9 cellular contexts compared by ENCODE assay signal in genomic region chr4:52051615-52052474, GRCh38. TPM values are rescaled to one million over a fixed set of nuclear protein-coding genes. Genes with fewer than 3 reads are reported as not detected.
DNase-seq lines count a peak whose midpoint lies in the region; ATAC-seq and TF ChIP-seq lines count a peak whose summit lies in the region.
"Had no signal": no experiment of that assay in that cellular context is flagged by ENCODE, and none has a peak within 500 bp of the region (broad histone marks: within the 10 kb centered on the region; RNA-seq: fewer than 3 reads in every experiment).

No MANE protein-coding gene starts in this region.

- TF ChIP-seq CTCF in AG04450 (IDR thresholded peaks at IDR 0.05; ENCODE audit: low read depth, low read length) = no peak
- TF ChIP-seq CTCF in GM13976 (IDR thresholded peaks at IDR 0.05; ENCODE audit: borderline replicate concordance, control extremely low read depth, extremely low read depth, insufficient read depth, missing control alignments) = no peak
- TF ChIP-seq CTCF in cardiac fibroblast (IDR thresholded peaks at IDR 0.05; ENCODE audit: low read depth, low read length) = no peak

- peak; percentile 68 for DNase-seq in AG04450 (ENCODE audit: low read depth, low spot score)
- DNase-seq in GM13976 (ENCODE audit: low spot score) = peak; percentile 67
- DNase-seq in NCI-H526 (lab: John Stamatoyannopoulos, UW) = peak; percentile 80 to 92
- DNase-seq in cardiac fibroblast (ENCODE audit: low read depth in 2 of 2) = peak; percentile 88
- peak; percentile 95 for DNase-seq in iris pigment epithelial cell (ENCODE audit: low read depth)
- peak; percentile 66 for DNase-seq in smooth muscle cell of the brain vasculature (ENCODE audit: low read depth, low spot score)
- no peak for DNase-seq in effector CD4-positive, alpha-beta T cell

- CTCF ChIA-PET in AG04450 (lab: Charles Lee) = interaction anchor here (0.6 to 1.5 kb wide), 2 partner anchors 18 to 199 kb away, joined by 3 read pairs; no protein-coding TSS in a partner anchor

- POLR2A ChIA-PET in AG04450 (lab: Yijun Ruan, JAX) = interaction anchor here (0.8 to 1.6 kb wide), 2 partner anchors 14 to 24 kb away, joined by 3 to 9 read pairs; partner anchors contain the start of gene SGCB

- H3K4me3 ChIP-seq in AG04450 (ENCODE audit: low read depth, low read length) (peak overlapping the region; percentile 69), cardiac fibroblast (replicated peaks in 1 of 2; ENCODE audit: low read depth in 2 of 2, low read length in 2 of 2) (peak overlapping the region; percentile 58 to 72)

- peaks cover 3% of the 10 kb centered on the region; the same call in 1 of the 2 replicates for H3K9me3 ChIP-seq in AG04450 (ENCODE audit: control insufficient read depth, insufficient read depth, low read length)

- in situ Hi-C loops in GM13976 (cut with MboI; ENCODE audit: low sequenced_read_pairs, unreplicated experiment) = no loop called here

- H3K27ac ChIP-seq in AG04450 (ENCODE audit: low read depth, low read length) = peak overlapping the region; percentile 83
- H3K27ac ChIP-seq: KMS-11 had no signal

- peak; percentile 56 for ATAC-seq in HG02884 (IDR thresholded peaks at IDR 0.05; ENCODE audit: unreplicated experiment)

- peaks cover 6% of the 10 kb centered on the region for H3K27me3 ChIP-seq in AG04450 (ENCODE audit: control insufficient read depth, insufficient read depth, low read length)

RNA-seq across cellular contexts. Expression of gene SPATA18, which starts 0.7 kb away (rescaled TPM):
- 9.7 and 12.7 TPM in 2 replicates for polyA plus RNA-seq in AG04450 (2011; rRNA removed)
- polyA minus RNA-seq in AG04450 (2011; rRNA and poly(A)+ RNA removed) = 11.1 and 11.9 TPM in 2 replicates

RNA-seq across cellular contexts. Expression of gene SGCB, which starts 13.7 kb away (rescaled TPM):
- polyA plus RNA-seq in AG04450 (2011; rRNA removed) = 38.7 and 47.7 TPM in 2 replicates
- polyA minus RNA-seq in AG04450 (2011; rRNA and poly(A)+ RNA removed) = 11.4 and 17.6 TPM in 2 replicates

RNA-seq across cellular contexts. Expression of gene LRRC66, which starts 31.7 kb away (rescaled TPM):
- polyA plus RNA-seq in AG04450 (2011; rRNA removed) = 0.14 and 0.22 TPM in 2 replicates
- polyA minus RNA-seq in AG04450 (2011; rRNA and poly(A)+ RNA removed) = 0.28 and 0.65 TPM in 2 replicates
